1 cellular context compared by ENCODE assay signal in the genomic region with DNA sequence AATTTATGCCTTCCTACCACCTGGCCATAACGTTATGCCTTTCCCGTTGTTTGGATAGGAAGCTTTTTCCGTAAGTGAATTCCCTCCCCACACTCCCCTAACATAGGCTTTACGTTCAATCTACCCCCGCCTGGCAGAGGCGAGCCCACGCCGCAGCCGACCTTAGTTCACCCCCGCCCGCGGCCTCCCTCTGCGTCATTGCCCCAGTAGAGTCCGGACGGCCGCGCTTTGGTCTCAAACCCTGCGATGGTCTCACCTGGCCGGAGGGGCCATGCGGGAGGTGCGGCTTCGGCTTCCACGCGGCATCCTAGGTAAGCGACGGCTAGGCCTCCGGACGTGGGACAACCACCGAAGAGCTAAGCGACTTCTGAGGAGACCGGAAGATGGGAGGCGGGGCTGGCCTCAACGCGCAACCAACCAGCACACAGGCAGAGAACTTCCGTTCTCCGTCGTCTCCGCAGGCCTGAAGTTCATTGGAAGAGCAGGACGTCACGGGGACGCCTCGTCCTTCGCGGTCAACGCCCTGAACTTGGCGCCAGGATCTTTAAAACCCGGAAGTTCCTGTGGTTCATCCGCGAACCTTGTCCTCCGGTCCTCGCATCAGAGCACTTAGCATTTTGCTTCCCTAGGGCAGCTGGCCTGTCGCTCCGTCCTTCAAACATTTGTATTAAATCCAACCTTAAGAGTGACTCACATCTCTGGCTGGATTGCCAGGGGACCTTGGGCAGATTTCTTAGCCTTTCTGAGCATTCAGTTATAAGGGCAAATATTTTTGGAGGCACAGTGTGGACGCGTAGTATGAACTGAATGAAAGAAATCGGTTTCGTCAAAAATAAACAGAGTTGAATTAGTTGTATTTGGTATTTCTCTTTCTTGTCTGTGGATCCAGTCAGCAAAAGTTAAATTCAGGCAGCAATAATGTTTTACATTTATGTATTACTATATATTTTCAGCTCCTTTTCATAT.
TF ChIP-seq lines count a peak whose summit lies in the region.

A gene with protein sequence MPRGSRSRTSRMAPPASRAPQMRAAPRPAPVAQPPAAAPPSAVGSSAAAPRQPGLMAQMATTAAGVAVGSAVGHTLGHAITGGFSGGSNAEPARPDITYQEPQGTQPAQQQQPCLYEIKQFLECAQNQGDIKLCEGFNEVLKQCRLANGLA (minus strand): TSS at position 369 of the 966 bp plus-strand sequence. CDS start 63 bp downstream, at position 306.

TF ChIP-seq in K562, 482 proteins besides CTCF, POLR2A, EP300 and RAD21 (continued from another document and continues in another):
- TF ChIP-seq, protein P1, sequence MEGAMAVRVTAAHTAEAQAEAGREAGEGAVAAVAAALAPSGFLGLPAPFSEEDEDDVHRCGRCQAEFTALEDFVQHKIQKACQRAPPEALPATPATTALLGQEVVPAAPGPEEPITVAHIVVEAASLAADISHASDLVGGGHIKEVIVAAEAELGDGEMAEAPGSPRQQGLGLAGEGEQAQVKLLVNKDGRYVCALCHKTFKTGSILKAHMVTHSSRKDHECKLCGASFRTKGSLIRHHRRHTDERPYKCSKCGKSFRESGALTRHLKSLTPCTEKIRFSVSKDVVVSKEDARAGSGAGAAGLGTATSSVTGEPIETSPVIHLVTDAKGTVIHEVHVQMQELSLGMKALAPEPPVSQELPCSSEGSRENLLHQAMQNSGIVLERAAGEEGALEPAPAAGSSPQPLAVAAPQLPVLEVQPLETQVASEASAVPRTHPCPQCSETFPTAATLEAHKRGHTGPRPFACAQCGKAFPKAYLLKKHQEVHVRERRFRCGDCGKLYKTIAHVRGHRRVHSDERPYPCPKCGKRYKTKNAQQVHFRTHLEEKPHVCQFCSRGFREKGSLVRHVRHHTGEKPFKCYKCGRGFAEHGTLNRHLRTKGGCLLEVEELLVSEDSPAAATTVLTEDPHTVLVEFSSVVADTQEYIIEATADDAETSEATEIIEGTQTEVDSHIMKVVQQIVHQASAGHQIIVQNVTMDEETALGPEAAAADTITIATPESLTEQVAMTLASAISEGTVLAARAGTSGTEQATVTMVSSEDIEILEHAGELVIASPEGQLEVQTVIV (CRISPR knock-in tag; IDR thresholded peaks at IDR 0.05; ENCODE audit: borderline replicate concordance), result peak; percentile 45; the same call in 1 of the 2 replicates
- TF ChIP-seq ZNF146 (CRISPR knock-in tag; IDR thresholded peaks at IDR 0.05; ENCODE audit: unreplicated experiment) (no peak), ESRRB (CRISPR knock-in tag; IDR thresholded peaks at IDR 0.05; ENCODE audit: borderline replicate concordance) (no peak), TAL1 (IDR thresholded peaks at IDR 0.05) (no peak), ZNF408 (CRISPR knock-in tag; IDR thresholded peaks at IDR 0.05; ENCODE audit: low read depth) (no peak), TEAD4 (IDR thresholded peaks at IDR 0.05; ENCODE audit: low read length) (no peak), TEAD4 (CRISPR knock-in tag; IDR thresholded peaks at IDR 0.05; ENCODE audit: borderline replicate concordance) (no peak), ZKSCAN1 (IDR thresholded peaks at IDR 0.05; ENCODE audit: low read depth, low read length) (0 out of 2 replicates have a peak, but pooled peaks have one; percentile 26), SRSF1 (IDR thresholded peaks at IDR 0.05; ENCODE audit: low read depth, low read length) (no peak), KLF13 (tag; IDR thresholded peaks at IDR 0.05; ENCODE audit: borderline replicate concordance, low read depth) (no peak), EP400 (IDR thresholded peaks at IDR 0.05) (peak; percentile 97), GTF2A2 (tag; IDR thresholded peaks at IDR 0.05) (0 out of 2 replicates have a peak, but pooled peaks have one; percentile 21), PURB (CRISPR knock-in tag; IDR thresholded peaks at IDR 0.05; ENCODE audit: low read depth) (no peak), ZNF668 (CRISPR knock-in tag; IDR thresholded peaks at IDR 0.05) (no peak), MTA3 (IDR thresholded peaks at IDR 0.05; ENCODE audit: borderline replicate concordance) (peak; percentile 89), BRD9 (IDR thresholded peaks at IDR 0.05; ENCODE audit: low read depth, partially characterized antibody) (peak; percentile 22), ZNF589 (CRISPR knock-in tag; IDR thresholded peaks at IDR 0.05; ENCODE audit: low read depth) (no peak; the same call in 1 of the 2 replicates), WHSC1 (IDR thresholded peaks at IDR 0.05; ENCODE audit: low read length) (no peak), MEF2D (tag; conservative IDR thresholded peaks at IDR 0.05; ENCODE audit: low read depth) (no peak), ZNF124 (CRISPR knock-in tag; IDR thresholded peaks at IDR 0.05) (no peak), MAFG (tag; conservative IDR thresholded peaks at IDR 0.05) (no peak), ZC3H4 (CRISPR knock-in tag; IDR thresholded peaks at IDR 0.05; ENCODE audit: borderline replicate concordance) (no peak)
- TF ChIP-seq, protein P2, sequence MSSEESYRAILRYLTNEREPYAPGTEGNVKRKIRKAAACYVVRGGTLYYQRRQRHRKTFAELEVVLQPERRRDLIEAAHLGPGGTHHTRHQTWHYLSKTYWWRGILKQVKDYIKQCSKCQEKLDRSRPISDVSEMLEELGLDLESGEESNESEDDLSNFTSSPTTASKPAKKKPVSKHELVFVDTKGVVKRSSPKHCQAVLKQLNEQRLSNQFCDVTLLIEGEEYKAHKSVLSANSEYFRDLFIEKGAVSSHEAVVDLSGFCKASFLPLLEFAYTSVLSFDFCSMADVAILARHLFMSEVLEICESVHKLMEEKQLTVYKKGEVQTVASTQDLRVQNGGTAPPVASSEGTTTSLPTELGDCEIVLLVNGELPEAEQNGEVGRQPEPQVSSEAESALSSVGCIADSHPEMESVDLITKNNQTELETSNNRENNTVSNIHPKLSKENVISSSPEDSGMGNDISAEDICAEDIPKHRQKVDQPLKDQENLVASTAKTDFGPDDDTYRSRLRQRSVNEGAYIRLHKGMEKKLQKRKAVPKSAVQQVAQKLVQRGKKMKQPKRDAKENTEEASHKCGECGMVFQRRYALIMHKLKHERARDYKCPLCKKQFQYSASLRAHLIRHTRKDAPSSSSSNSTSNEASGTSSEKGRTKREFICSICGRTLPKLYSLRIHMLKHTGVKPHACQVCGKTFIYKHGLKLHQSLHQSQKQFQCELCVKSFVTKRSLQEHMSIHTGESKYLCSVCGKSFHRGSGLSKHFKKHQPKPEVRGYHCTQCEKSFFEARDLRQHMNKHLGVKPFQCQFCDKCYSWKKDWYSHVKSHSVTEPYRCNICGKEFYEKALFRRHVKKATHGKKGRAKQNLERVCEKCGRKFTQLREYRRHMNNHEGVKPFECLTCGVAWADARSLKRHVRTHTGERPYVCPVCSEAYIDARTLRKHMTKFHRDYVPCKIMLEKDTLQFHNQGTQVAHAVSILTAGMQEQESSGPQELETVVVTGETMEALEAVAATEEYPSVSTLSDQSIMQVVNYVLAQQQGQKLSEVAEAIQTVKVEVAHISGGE (CRISPR knock-in tag; IDR thresholded peaks at IDR 0.05), result peak; percentile 91 to 98 (median 97)
- TF ChIP-seq, protein P3, sequence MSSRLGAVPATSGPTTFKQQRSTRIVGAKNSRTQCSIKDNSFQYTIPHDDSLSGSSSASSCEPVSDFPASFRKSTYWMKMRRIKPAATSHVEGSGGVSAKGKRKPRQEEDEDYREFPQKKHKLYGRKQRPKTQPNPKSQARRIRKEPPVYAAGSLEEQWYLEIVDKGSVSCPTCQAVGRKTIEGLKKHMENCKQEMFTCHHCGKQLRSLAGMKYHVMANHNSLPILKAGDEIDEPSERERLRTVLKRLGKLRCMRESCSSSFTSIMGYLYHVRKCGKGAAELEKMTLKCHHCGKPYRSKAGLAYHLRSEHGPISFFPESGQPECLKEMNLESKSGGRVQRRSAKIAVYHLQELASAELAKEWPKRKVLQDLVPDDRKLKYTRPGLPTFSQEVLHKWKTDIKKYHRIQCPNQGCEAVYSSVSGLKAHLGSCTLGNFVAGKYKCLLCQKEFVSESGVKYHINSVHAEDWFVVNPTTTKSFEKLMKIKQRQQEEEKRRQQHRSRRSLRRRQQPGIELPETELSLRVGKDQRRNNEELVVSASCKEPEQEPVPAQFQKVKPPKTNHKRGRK (tag; IDR thresholded peaks at IDR 0.05), result no peak
- TF ChIP-seq, protein P4, sequence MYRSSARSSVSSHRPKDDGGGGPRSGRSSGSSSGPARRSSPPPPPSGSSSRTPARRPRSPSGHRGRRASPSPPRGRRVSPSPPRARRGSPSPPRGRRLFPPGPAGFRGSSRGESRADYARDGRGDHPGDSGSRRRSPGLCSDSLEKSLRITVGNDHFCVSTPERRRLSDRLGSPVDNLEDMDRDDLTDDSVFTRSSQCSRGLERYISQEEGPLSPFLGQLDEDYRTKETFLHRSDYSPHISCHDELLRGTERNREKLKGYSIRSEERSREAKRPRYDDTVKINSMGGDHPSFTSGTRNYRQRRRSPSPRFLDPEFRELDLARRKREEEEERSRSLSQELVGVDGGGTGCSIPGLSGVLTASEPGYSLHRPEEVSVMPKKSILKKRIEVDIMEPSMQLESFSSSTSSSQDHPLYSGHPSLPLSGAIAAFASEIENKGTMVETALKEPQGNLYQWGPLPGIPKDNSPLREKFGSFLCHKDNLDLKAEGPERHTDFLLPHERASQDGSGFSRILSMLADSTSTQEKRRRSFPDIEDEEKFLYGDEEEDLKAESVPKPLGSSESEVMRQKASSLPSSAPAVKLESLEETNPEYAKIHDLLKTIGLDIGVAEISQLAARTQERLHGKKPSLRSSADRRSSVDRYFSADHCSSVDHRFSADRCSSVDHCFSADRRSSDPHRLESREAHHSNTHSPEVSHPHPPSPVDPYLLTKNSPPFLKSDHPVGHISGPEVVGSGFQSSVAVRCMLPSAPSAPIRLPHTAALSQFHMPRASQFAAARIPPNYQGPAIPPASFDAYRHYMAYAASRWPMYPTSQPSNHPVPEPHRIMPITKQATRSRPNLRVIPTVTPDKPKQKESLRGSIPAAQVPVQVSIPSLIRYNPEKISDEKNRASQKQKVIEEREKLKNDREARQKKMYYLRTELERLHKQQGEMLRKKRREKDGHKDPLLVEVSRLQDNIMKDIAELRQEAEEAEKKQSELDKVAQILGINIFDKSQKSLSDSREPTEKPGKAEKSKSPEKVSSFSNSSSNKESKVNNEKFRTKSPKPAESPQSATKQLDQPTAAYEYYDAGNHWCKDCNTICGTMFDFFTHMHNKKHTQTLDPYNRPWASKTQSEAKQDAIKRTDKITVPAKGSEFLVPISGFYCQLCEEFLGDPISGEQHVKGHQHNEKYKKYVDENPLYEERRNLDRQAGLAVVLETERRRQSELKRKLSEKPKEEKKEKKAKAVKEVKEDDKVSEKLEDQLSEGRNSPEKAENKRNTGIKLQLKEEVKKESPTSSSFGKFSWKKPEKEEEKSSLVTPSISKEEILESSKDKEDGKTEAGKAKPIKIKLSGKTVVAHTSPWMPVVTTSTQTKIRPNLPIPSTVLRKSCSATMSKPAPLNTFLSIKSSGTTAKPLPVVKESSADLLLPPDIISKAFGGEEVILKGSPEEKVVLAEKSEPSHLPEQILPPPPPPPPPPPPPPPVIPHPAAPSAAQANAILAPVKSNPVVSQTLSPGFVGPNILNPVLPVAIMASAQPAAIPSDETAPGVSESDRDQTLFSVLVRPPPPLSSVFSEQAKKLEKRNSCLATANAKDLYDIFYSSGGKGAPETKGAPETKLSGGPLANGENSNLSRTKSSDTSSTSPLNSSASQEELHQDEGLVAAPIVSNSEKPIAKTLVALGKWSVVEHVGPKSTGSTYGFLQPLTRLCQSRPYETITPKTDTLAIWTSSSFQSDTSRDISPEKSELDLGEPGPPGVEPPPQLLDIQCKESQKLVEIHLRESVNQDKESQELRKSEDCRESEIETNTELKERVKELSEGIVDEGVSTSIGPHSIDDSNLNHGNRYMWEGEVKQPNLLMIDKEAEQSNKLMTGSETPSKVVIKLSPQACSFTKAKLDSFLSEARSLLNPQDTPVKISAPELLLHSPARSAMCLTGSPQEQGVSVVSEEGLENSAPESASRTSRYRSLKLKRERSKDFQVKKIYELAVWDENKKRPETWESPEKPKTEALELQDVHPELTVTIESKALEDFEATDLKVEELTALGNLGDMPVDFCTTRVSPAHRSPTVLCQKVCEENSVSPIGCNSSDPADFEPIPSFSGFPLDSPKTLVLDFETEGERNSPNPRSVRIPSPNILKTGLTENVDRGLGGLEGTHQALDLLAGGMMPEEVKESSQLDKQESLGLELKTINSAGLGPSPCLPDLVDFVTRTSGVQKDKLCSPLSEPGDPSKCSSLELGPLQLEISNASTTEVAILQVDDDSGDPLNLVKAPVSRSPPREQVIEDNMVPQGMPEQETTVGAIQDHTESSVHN (IDR thresholded peaks at IDR 0.05; ENCODE audit: borderline replicate concordance in 1 of 2, low read depth in 1 of 2), result no peak
- TF ChIP-seq, protein P5, sequence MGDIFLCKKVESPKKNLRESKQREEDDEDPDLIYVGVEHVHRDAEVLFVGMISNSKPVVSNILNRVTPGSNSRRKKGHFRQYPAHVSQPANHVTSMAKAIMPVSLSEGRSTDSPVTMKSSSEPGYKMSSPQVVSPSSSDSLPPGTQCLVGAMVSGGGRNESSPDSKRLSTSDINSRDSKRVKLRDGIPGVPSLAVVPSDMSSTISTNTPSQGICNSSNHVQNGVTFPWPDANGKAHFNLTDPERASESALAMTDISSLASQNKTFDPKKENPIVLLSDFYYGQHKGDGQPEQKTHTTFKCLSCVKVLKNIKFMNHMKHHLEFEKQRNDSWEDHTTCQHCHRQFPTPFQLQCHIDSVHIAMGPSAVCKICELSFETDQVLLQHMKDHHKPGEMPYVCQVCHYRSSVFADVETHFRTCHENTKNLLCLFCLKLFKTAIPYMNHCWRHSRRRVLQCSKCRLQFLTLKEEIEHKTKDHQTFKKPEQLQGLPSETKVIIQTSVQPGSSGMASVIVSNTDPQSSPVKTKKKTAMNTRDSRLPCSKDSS (IDR thresholded peaks at IDR 0.05; ENCODE audit: low read depth, partially characterized antibody), result no peak
- TF ChIP-seq, protein P6, sequence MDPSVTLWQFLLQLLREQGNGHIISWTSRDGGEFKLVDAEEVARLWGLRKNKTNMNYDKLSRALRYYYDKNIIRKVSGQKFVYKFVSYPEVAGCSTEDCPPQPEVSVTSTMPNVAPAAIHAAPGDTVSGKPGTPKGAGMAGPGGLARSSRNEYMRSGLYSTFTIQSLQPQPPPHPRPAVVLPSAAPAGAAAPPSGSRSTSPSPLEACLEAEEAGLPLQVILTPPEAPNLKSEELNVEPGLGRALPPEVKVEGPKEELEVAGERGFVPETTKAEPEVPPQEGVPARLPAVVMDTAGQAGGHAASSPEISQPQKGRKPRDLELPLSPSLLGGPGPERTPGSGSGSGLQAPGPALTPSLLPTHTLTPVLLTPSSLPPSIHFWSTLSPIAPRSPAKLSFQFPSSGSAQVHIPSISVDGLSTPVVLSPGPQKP (CRISPR knock-in tag; IDR thresholded peaks at IDR 0.05), result no peak
- TF ChIP-seq, protein P7, sequence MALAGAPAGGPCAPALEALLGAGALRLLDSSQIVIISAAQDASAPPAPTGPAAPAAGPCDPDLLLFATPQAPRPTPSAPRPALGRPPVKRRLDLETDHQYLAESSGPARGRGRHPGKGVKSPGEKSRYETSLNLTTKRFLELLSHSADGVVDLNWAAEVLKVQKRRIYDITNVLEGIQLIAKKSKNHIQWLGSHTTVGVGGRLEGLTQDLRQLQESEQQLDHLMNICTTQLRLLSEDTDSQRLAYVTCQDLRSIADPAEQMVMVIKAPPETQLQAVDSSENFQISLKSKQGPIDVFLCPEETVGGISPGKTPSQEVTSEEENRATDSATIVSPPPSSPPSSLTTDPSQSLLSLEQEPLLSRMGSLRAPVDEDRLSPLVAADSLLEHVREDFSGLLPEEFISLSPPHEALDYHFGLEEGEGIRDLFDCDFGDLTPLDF (CRISPR knock-in tag; IDR thresholded peaks at IDR 0.05), result peak; percentile 90
- TF ChIP-seq, protein P8, sequence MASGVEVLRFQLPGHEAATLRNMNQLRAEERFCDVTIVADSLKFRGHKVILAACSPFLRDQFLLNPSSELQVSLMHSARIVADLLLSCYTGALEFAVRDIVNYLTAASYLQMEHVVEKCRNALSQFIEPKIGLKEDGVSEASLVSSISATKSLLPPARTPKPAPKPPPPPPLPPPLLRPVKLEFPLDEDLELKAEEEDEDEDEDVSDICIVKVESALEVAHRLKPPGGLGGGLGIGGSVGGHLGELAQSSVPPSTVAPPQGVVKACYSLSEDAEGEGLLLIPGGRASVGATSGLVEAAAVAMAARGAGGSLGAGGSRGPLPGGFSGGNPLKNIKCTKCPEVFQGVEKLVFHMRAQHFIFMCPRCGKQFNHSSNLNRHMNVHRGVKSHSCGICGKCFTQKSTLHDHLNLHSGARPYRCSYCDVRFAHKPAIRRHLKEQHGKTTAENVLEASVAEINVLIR (CRISPR knock-in tag; IDR thresholded peaks at IDR 0.05), result 0 out of 2 replicates have a peak, but pooled peaks have one; percentile 33
